In the genomic region with DNA sequence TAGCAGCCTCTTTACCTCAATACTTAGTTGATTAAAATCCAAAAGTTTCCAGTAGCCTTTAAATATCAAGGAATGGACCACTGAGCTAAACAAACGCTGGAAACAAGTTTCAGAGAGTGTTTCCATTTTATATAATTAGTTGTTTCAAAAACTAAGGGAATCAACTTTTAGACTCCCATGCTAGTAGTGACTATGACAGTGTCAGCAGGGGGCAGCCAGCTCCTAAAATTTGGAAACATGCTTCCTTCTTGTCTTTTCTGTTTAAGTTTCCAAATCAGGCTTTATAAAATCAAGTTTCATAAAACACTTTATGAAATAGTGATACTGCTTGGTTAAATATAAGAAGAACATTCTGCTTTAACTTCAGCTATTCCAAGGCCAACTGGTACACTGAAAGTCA, we compare ENCODE assay signal across 9 cellular contexts.
DNase-seq lines count a peak whose midpoint lies in the region; ATAC-seq and TF ChIP-seq lines count a peak whose summit lies in the region.
"Had no signal": no experiment of that assay in that cellular context is flagged by ENCODE, and none has a peak within 500 bp of the region (broad histone marks: within the 10 kb centered on the region; RNA-seq: fewer than 3 reads in every experiment).

No MANE protein-coding gene starts in this region.

- DNase-seq in GDM1 (lab: John Stamatoyannopoulos, UW) (peak; percentile 8), NAMALWA (ENCODE audit: low spot score) (peak; percentile 67), mammary epithelial cell (peak; percentile 6), nephron progenitor cell (peak; percentile 13), hepatic stellate cell (ENCODE audit: low spot score) (no peak), colonic mucosa (no peak)
- DNase-seq in activated naive CD4-positive, alpha-beta T cell treated with anti-CD3 and anti-CD28 coated beads, Interleukin-2, amount 50 U/mL, for 16 hours, result no peak
- DNase-seq in activated naive CD4-positive, alpha-beta T cell treated with anti-CD3 and anti-CD28 coated beads, Interleukin-2, amount 50 U/mL, for 72 hours (ENCODE audit: low spot score in 2 of 2), result no peak
- DNase-seq: stimulated activated naive CD8-positive, alpha-beta T cell treated with anti-CD3 and anti-CD28 coated beads, Interleukin-15, amount 100 ng/mL, for 72 hours had no signal

- no peak overlapping the region for H3K9ac ChIP-seq in mammary epithelial cell (ENCODE audit: insufficient read depth, low read length)
- H3K9ac ChIP-seq in colonic mucosa (ENCODE audit: low read depth in 2 of 2, low read length in 2 of 2), result no peak overlapping the region

- no TSS peak for BruUV-seq in mammary epithelial cell (replicated peaks; lab: Mats Ljungman, UMichigan)

- ATAC-seq in activated naive CD4-positive, alpha-beta T cell treated with anti-CD3 and anti-CD28 coated beads, Interleukin-2, amount 50 U/mL, for 72 hours, result no peak
- ATAC-seq: stimulated activated naive CD8-positive, alpha-beta T cell treated with anti-CD3 and anti-CD28 coated beads, Interleukin-15, amount 100 ng/mL, for 72 hours had no signal

- H3K36me3 Mint-ChIP-seq in nephron progenitor cell (ENCODE audit: low read depth), result no peaks in the 10 kb centered on the region
- no peaks in the 10 kb centered on the region for H3K36me3 Mint-ChIP-seq in activated naive CD4-positive, alpha-beta T cell treated with anti-CD3 and anti-CD28 coated beads, Interleukin-2, amount 50 U/mL, for 72 hours

- 0% methylated on average over 1 of the region's 1 CpG for WGBS in mammary epithelial cell (ENCODE audit: low coverage, missing lambda C conversion rate)

- no peak overlapping the region for H3K4me3 Mint-ChIP-seq in nephron progenitor cell
- H3K4me3 Mint-ChIP-seq: stimulated activated naive CD8-positive, alpha-beta T cell treated with anti-CD3 and anti-CD28 coated beads, Interleukin-15, amount 100 ng/mL, for 72 hours had no signal

- H3K27me3 ChIP-seq in mammary epithelial cell (ENCODE audit: insufficient read depth, low read length) (no peaks in the 10 kb centered on the region), colonic mucosa (no peaks in the 10 kb centered on the region)

- H3K36me3 ChIP-seq in mammary epithelial cell (ENCODE audit: insufficient read depth, low read length) (no peaks in the 10 kb centered on the region), colonic mucosa (no peaks in the 10 kb centered on the region)

- H4K20me1 ChIP-seq in mammary epithelial cell (ENCODE audit: insufficient read depth, low read length), result no peaks in the 10 kb centered on the region

- dilution Hi-C loops in mammary epithelial cell (cut with HindIII; ENCODE audit: low sequenced_read_pairs), result loop anchor here (25.0 kb wide), 1 partner anchor 616 kb away; no protein-coding TSS in a partner anchor

- peaks cover 7% of the 10 kb centered on the region for H3K27me3 Mint-ChIP-seq in nephron progenitor cell (ENCODE audit: low read depth, poor library complexity)
- H3K27me3 Mint-ChIP-seq: stimulated activated naive CD8-positive, alpha-beta T cell treated with anti-CD3 and anti-CD28 coated beads, Interleukin-15, amount 100 ng/mL, for 72 hours had no signal

- no peak overlapping the region for H3K27ac ChIP-seq in mammary epithelial cell (ENCODE audit: insufficient read depth, low read depth, low read length)
- H3K27ac ChIP-seq in colonic mucosa, result no peak overlapping the region

- no peak overlapping the region for H3K4me2 ChIP-seq in mammary epithelial cell (ENCODE audit: insufficient read depth, low read depth, low read length)

- no peak overlapping the region for H2AFZ ChIP-seq in mammary epithelial cell (ENCODE audit: low read depth, low read length)

- H3K4me1 Mint-ChIP-seq in nephron progenitor cell, result no peaks in the 10 kb centered on the region
- H3K4me1 Mint-ChIP-seq: stimulated activated naive CD8-positive, alpha-beta T cell treated with anti-CD3 and anti-CD28 coated beads, Interleukin-15, amount 100 ng/mL, for 72 hours had no signal

- intact Hi-C loops in mammary epithelial cell (cut with micrococcal nuclease) (loop anchor here (1.0 kb wide), 3 partner anchors 105 to 614 kb away; a partner anchor contains a TSS), colonic mucosa (cut with DNase I) (no loop called here)

- in situ Hi-C loops in mammary epithelial cell (cut with MboI; ENCODE audit: low sequenced_read_pairs in 2 of 2), result no loop called here

- CTCF ChIA-PET in mammary epithelial cell (lab: Charles Lee; ENCODE audit: low non-redundant PET), result no interaction called here

- H3K4me1 ChIP-seq in mammary epithelial cell (ENCODE audit: insufficient read depth, low read length), result no peaks in the 10 kb centered on the region
- H3K4me1 ChIP-seq in colonic mucosa, result no peaks in the 10 kb centered on the region

- H3K4me3 ChIP-seq in mammary epithelial cell (replicated peaks in 1 of 3; ENCODE audit: insufficient read depth in 1 of 3, low read depth in 2 of 3, low read length in 3 of 3) (no peak overlapping the region), colonic mucosa (no peak overlapping the region)

- TF ChIP-seq CTCF in mammary epithelial cell (conservative IDR thresholded peaks at IDR 0.05 in 1 of 2, IDR thresholded peaks at IDR 0.05 in 1 of 2; ENCODE audit: extremely low read depth in 1 of 2, insufficient read depth in 1 of 2, low read depth in 1 of 2, low read length in 2 of 2) (peak; percentile 42 to 69), nephron progenitor cell (IDR thresholded peaks at IDR 0.05) (peak; percentile 30), colonic mucosa (IDR thresholded peaks at IDR 0.05) (no peak)

- H3K9me3 Mint-ChIP-seq in nephron progenitor cell, result peaks cover 18% of the 10 kb centered on the region
- peaks cover 10 to 13% of the 10 kb centered on the region in 2 donors for H3K9me3 Mint-ChIP-seq in activated naive CD4-positive, alpha-beta T cell treated with anti-CD3 and anti-CD28 coated beads, Interleukin-2, amount 50 U/mL, for 72 hours

- H3K9me3 ChIP-seq in mammary epithelial cell (replicated peaks; ENCODE audit: insufficient read depth, low read length) (no peaks in the 10 kb centered on the region), colonic mucosa (no peaks in the 10 kb centered on the region)

- no peak overlapping the region for H3K27ac Mint-ChIP-seq in nephron progenitor cell
- no peak overlapping the region for H3K27ac Mint-ChIP-seq in activated naive CD4-positive, alpha-beta T cell treated with anti-CD3 and anti-CD28 coated beads, Interleukin-2, amount 50 U/mL, for 72 hours
- H3K27ac Mint-ChIP-seq: stimulated activated naive CD8-positive, alpha-beta T cell treated with anti-CD3 and anti-CD28 coated beads, Interleukin-15, amount 100 ng/mL, for 72 hours had no signal

- no peaks in the 10 kb centered on the region for H3K79me2 ChIP-seq in mammary epithelial cell (ENCODE audit: insufficient read depth, low read length)

Comparison
In these comparisons a context has a peak if more than half of its experiments do, and no peak if none do; other contexts are left out.
1. DNase-seq: peak in GDM1 (single experiment), NAMALWA (single experiment), mammary epithelial cell (single experiment) and nephron progenitor cell (single experiment); none in hepatic stellate cell (single experiment), colonic mucosa (single experiment), activated naive CD4-positive, alpha-beta T cell treated with anti-CD3 and anti-CD28 coated beads, Interleukin-2, amount 50 U/mL, for 16 hours (single experiment) and activated naive CD4-positive, alpha-beta T cell treated with anti-CD3 and anti-CD28 coated beads, Interleukin-2, amount 50 U/mL, for 72 hours (0 of 2).